In the genomic region with DNA sequence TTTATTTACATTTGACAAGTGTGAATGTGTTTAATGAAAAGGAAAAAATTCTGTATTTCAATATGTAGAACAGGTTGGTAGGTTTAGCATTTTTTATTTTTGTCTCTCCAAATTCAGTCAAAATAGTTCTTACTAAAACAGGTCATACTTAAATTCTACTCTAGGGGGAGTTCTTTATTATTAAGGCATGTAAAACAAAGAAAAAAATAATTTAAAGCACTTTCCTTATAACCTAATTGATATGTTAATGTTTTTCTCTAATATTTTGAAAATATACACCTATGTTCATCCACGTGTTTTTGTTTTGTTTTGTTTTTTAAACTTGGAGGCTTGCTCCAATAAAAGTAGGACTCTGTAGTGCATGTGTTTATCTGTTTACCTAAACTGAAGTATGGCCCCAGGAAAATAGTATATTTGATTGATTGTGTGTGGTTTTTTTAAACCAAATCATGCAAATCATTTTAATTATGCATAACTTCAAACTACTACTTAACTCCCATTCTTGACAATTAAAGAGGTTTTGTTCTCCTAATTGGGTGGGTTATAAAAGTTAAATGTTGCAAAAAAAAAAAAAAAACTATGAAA, we compare ENCODE assay signal across 15 cellular contexts.
A peak's percentile ranks its signal among the peaks of the same experiment; 100 is the strongest.
DNase-seq lines count a peak whose midpoint lies in the region; ATAC-seq, FAIRE-seq and TF ChIP-seq lines count a peak whose summit lies in the region.
"Had no signal": no experiment of that assay in that cellular context is flagged by ENCODE, and none has a peak within 500 bp of the region (broad histone marks: within the 10 kb centered on the region; RNA-seq: fewer than 3 reads in every experiment).

No MANE protein-coding gene starts in this region.

- no peak overlapping the region for H3K27ac ChIP-seq in OCI-LY3 (ENCODE audit: low read length)
- no peak overlapping the region for H3K27ac ChIP-seq in endothelial cell of umbilical vein (ENCODE audit: insufficient read depth, low read depth, low read length)
- H3K27ac ChIP-seq in lower lobe of right lung, result no peak overlapping the region
- H3K27ac ChIP-seq: gastroesophageal sphincter, prostate gland, suprapubic skin had no signal

- H3K9ac ChIP-seq in OCI-LY3 (ENCODE audit: low read length) (no peak overlapping the region), endothelial cell of umbilical vein (replicated peaks; ENCODE audit: extremely low read depth, insufficient read depth, low read length) (no peak overlapping the region)

- no peaks in the 10 kb centered on the region for H3K9me1 ChIP-seq in endothelial cell of umbilical vein (replicated peaks; ENCODE audit: control insufficient read depth, extremely low read depth, insufficient read depth, low read length)

- no peak for FAIRE-seq in endothelial cell of umbilical vein (lab: Jason Lieb, UNC)

- no peaks in the 10 kb centered on the region for H3K27me3 ChIP-seq in OCI-LY3 (ENCODE audit: low read depth, low read length)
- no peaks in the 10 kb centered on the region for H3K27me3 ChIP-seq in endothelial cell of umbilical vein (ENCODE audit: control insufficient read depth in 2 of 2, insufficient read depth in 2 of 2, low read length in 2 of 2)
- H3K27me3 ChIP-seq in lower lobe of right lung (ENCODE audit: low read depth), result no peaks in the 10 kb centered on the region
- H3K27me3 ChIP-seq: gastroesophageal sphincter, suprapubic skin had no signal

- H2AFZ ChIP-seq in OCI-LY3 (ENCODE audit: low read depth, low read length), result no peak overlapping the region
- no peak overlapping the region for H2AFZ ChIP-seq in endothelial cell of umbilical vein (ENCODE audit: low read depth, low read length)

- POLR2A ChIA-PET in endothelial cell of umbilical vein (lab: Charles Lee), result no interaction called here

- intact Hi-C loops in endothelial cell of umbilical vein (cut with micrococcal nuclease), result no loop called here
- intact Hi-C loops in lower lobe of right lung (cut with DNase I), result no loop called here

- CTCF ChIA-PET in endothelial cell of umbilical vein (lab: Charles Lee), result interaction anchor here (1.0 to 1.8 kb wide), 4 partner anchors 8 to 238 kb away, joined by 3 to 7 read pairs (median 4); no protein-coding TSS in a partner anchor

- DNase-seq in NCI-H82 (lab: John Stamatoyannopoulos, UW) (peak; percentile 6), NCI-H82 treated with DMSO at 0.1 percent for 48 hours (lab: John Stamatoyannopoulos, UW; ENCODE audit: unreplicated experiment) (no peak), endothelial cell of umbilical vein (ENCODE audit: low read depth, low spot score) (peak; percentile 9), renal cortical epithelial cell (ENCODE audit: low read depth) (peak; percentile 22), lower lobe of right lung (no peak), KG1 (lab: John Stamatoyannopoulos, UW) (no peak), epidermal melanocyte (ENCODE audit: insufficient read length, low spot score) (no peak)
- DNase-seq: activated B cell treated with CpG ODN at 0.5 μM for 24 hours; activated T-cell treated with anti-CD3 and anti-CD28 coated beads, Interleukin-2, amount 50 U/mL, for 72 hours; SIG-M5 had no signal

- H3K4me1 ChIP-seq in OCI-LY3 (ENCODE audit: low read length) (peaks cover 14% of the 10 kb centered on the region), endothelial cell of umbilical vein (ENCODE audit: control insufficient read depth, extremely low read depth, insufficient read depth, low read length) (no peaks in the 10 kb centered on the region), lower lobe of right lung (no peaks in the 10 kb centered on the region)
- H3K4me1 ChIP-seq: gastroesophageal sphincter, prostate gland, suprapubic skin had no signal

- no peaks in the 10 kb centered on the region for H3K36me3 ChIP-seq in OCI-LY3 (replicated peaks; ENCODE audit: low read depth, low read length)
- no peaks in the 10 kb centered on the region for H3K36me3 ChIP-seq in endothelial cell of umbilical vein (ENCODE audit: control insufficient read depth in 2 of 2, extremely low read depth in 1 of 2, insufficient read depth in 2 of 2, low read length in 2 of 2)
- H3K36me3 ChIP-seq in lower lobe of right lung, result no peaks in the 10 kb centered on the region
- H3K36me3 ChIP-seq: gastroesophageal sphincter, prostate gland, suprapubic skin had no signal

- H4K20me1 ChIP-seq in OCI-LY3 (ENCODE audit: insufficient read depth, low read length) (no peaks in the 10 kb centered on the region), endothelial cell of umbilical vein (replicated peaks; ENCODE audit: control insufficient read depth, extremely low read depth, insufficient read depth, low read length) (no peaks in the 10 kb centered on the region)

- H3K9me3 ChIP-seq in OCI-LY3 (ENCODE audit: insufficient read depth, low read length) (no peaks in the 10 kb centered on the region), endothelial cell of umbilical vein (replicated peaks; ENCODE audit: control insufficient read depth, insufficient read depth, low read length) (no peaks in the 10 kb centered on the region), lower lobe of right lung (no peaks in the 10 kb centered on the region)
- H3K9me3 ChIP-seq: gastroesophageal sphincter, prostate gland, suprapubic skin had no signal

- BruUV-seq in endothelial cell of umbilical vein (replicated peaks; lab: Mats Ljungman, UMichigan), result no TSS peak

- H3K4me2 ChIP-seq in OCI-LY3 (ENCODE audit: low read length) (peak overlapping the region; percentile 67), endothelial cell of umbilical vein (ENCODE audit: insufficient read depth, low read length) (no peak overlapping the region)

- TF ChIP-seq POLR2A in endothelial cell of umbilical vein (IDR thresholded peaks at IDR 0.05; ENCODE audit: low read depth, low read length), result no peak

- peak overlapping the region; percentile 62 for H3K4me3 ChIP-seq in OCI-LY3 (ENCODE audit: low read length)
- H3K4me3 ChIP-seq in endothelial cell of umbilical vein (replicated peaks in 1 of 3; ENCODE audit: insufficient read depth in 1 of 3, low read depth in 1 of 3, low read length in 3 of 3), result no peak overlapping the region
- no peak overlapping the region for H3K4me3 ChIP-seq in lower lobe of right lung
- H3K4me3 ChIP-seq: gastroesophageal sphincter, prostate gland, suprapubic skin had no signal

- TF ChIP-seq CTCF in OCI-LY3 (IDR thresholded peaks at IDR 0.05; ENCODE audit: low read depth, low read length), result peak; percentile 24; the same call in 1 of the 2 replicates
- TF ChIP-seq CTCF in endothelial cell of umbilical vein (IDR thresholded peaks at IDR 0.05; ENCODE audit: extremely low read depth in 1 of 2, insufficient read depth in 1 of 2, low read depth in 1 of 2, low read length in 2 of 2), result peak in 1 of 2 donors; percentile 2
- TF ChIP-seq CTCF in lower lobe of right lung (IDR thresholded peaks at IDR 0.05), result no peak

- no peak for ATAC-seq in lower lobe of right lung
- ATAC-seq: activated T-cell treated with anti-CD3 and anti-CD28 coated beads, Interleukin-2, amount 50 U/mL, for 72 hours; gastroesophageal sphincter; left lobe of liver had no signal

- H3K79me2 ChIP-seq in OCI-LY3 (ENCODE audit: low read length) (no peaks in the 10 kb centered on the region), endothelial cell of umbilical vein (ENCODE audit: control insufficient read depth, insufficient read depth, low read length) (no peaks in the 10 kb centered on the region)

- dilution Hi-C loops in endothelial cell of umbilical vein (cut with MboI; ENCODE audit: extremely low pct_ligation_motif_present, low sequenced_read_pairs), result no loop called here

TF ChIP-seq in endothelial cell of umbilical vein, 7 proteins besides CTCF, POLR2A, EP300 and RAD21:
- TF ChIP-seq FOS (IDR thresholded peaks at IDR 0.05; ENCODE audit: borderline replicate concordance, insufficient read depth, low read length) (no peak), JUN (IDR thresholded peaks at IDR 0.05; ENCODE audit: borderline replicate concordance, insufficient read depth, insufficient read length, low read depth) (no peak)
- TF ChIP-seq, protein P1, sequence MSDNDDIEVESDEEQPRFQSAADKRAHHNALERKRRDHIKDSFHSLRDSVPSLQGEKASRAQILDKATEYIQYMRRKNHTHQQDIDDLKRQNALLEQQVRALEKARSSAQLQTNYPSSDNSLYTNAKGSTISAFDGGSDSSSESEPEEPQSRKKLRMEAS (IDR thresholded peaks at IDR 0.05; ENCODE audit: insufficient read depth, insufficient read length), result no peak
TF ChIP-seq in endothelial cell of umbilical vein: peak in this region for 0.

Comparison
In these comparisons a context has a peak if more than half of its experiments do, and no peak if none do; other contexts are left out.
1. DNase-seq: peak in NCI-H82 (single experiment), endothelial cell of umbilical vein (single experiment) and renal cortical epithelial cell (single experiment); none in NCI-H82 treated with DMSO at 0.1 percent for 48 hours (single experiment), lower lobe of right lung (single experiment), KG1 (single experiment) and epidermal melanocyte (single experiment).